In genomic region chr22:36757608-36758220, GRCh38 we compare ENCODE assay signal across 1 cellular context.
TF ChIP-seq lines count a peak whose summit lies in the region.

No MANE protein-coding gene starts in this region.

TF ChIP-seq in HepG2, 621 proteins besides CTCF, POLR2A, EP300 and RAD21 (continued from another document):
- TF ChIP-seq KDM2A (CRISPR knock-in tag; IDR thresholded peaks at IDR 0.05; ENCODE audit: borderline replicate concordance, low read depth): peak; percentile 46; the same call in 1 of the 2 replicates
- peak; percentile 57 for TF ChIP-seq STAG1 (CRISPR knock-in tag; IDR thresholded peaks at IDR 0.05)
- no peak for TF ChIP-seq FOXC1 (CRISPR knock-in tag; IDR thresholded peaks at IDR 0.05; ENCODE audit: borderline replicate concordance)
- TF ChIP-seq ZNF770 (CRISPR knock-in tag; IDR thresholded peaks at IDR 0.05): peak; percentile 61; the same call in 1 of the 2 replicates
- TF ChIP-seq ZNF18 (CRISPR knock-in tag; IDR thresholded peaks at IDR 0.05; ENCODE audit: insufficient replicate concordance): no peak
- TF ChIP-seq ZSCAN21 (CRISPR knock-in tag; IDR thresholded peaks at IDR 0.05; ENCODE audit: borderline replicate concordance): no peak
- no peak for TF ChIP-seq ZNF678 (CRISPR knock-in tag; IDR thresholded peaks at IDR 0.05)
- no peak for TF ChIP-seq HINFP (CRISPR knock-in tag; IDR thresholded peaks at IDR 0.05; ENCODE audit: low read depth)
- no peak for TF ChIP-seq HNRNPUL1 (IDR thresholded peaks at IDR 0.05; ENCODE audit: low read depth, low read length)
- peak; percentile 33; the same call in 1 of the 2 replicates for TF ChIP-seq SALL1 (CRISPR knock-in tag; IDR thresholded peaks at IDR 0.05)
- TF ChIP-seq TBX2 (CRISPR knock-in tag; IDR thresholded peaks at IDR 0.05; ENCODE audit: borderline replicate concordance): 0 out of 2 replicates have a peak, but pooled peaks have one; percentile 3
- no peak for TF ChIP-seq HMG20A (CRISPR knock-in tag; IDR thresholded peaks at IDR 0.05; ENCODE audit: borderline replicate concordance)
- no peak for TF ChIP-seq CBX2 (IDR thresholded peaks at IDR 0.05; ENCODE audit: low read depth, low read length)
- no peak for TF ChIP-seq CBX2 (CRISPR knock-in tag; IDR thresholded peaks at IDR 0.05; ENCODE audit: low read depth)
- TF ChIP-seq MYNN (CRISPR knock-in tag; IDR thresholded peaks at IDR 0.05; ENCODE audit: low read depth): no peak
- TF ChIP-seq LBX2 (CRISPR knock-in tag; IDR thresholded peaks at IDR 0.05; ENCODE audit: borderline replicate concordance): no peak
